In the genomic region with DNA sequence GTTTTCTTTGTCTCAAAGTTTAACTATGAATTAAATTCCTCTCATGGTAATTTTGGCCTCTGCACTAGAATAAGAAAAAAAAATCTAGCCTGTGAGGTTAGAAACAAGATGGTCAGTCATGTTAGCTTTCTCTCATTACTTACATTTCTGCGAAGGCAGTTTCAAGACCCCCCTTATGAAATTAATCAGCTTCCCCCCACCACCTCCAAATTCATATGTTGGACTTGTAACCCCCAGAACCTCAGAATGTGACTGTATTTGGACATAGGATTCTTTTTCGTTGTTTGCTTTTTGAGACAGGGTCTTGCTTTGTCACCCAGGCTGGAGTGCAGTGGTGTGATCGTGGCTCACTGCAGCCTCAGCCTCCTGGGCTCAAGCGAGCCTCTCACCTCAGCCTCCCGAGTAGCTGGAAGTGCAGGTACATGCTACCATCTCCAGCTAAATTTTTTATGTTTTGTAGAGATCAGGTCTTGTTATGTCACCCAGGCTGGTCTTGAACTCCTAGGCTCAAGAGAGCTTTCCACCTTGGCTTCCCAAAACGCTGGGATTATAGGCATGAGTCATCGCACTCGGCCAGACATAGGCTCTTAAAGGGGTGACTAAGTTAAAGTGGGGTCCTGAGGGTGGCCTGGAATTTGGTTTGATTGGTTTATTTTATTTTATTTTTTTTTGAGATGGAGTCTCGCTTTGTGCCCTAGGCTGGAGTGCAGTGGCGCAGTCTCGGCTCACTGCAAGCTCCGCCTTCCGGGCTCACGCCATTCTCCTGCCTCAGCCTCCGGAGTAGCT, we compare ENCODE assay signal across 2 cellular contexts.
TF ChIP-seq lines count a peak whose summit lies in the region.

No MANE protein-coding gene starts in this region.

TF ChIP-seq in HEK293, 187 proteins besides CTCF, POLR2A, EP300 and RAD21:
- peak; percentile 90 for TF ChIP-seq ZFP69B (tag by site-specific recombination; IDR thresholded peaks at IDR 0.05)
- no peak for TF ChIP-seq GLIS1 (tag by site-specific recombination; IDR thresholded peaks at IDR 0.05)
- TF ChIP-seq, protein P1, sequence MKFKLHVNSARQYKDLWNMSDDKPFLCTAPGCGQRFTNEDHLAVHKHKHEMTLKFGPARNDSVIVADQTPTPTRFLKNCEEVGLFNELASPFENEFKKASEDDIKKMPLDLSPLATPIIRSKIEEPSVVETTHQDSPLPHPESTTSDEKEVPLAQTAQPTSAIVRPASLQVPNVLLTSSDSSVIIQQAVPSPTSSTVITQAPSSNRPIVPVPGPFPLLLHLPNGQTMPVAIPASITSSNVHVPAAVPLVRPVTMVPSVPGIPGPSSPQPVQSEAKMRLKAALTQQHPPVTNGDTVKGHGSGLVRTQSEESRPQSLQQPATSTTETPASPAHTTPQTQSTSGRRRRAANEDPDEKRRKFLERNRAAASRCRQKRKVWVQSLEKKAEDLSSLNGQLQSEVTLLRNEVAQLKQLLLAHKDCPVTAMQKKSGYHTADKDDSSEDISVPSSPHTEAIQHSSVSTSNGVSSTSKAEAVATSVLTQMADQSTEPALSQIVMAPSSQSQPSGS (tag by site-specific recombination; IDR thresholded peaks at IDR 0.05; ENCODE audit: low read depth): no peak
- TF ChIP-seq, protein P2, sequence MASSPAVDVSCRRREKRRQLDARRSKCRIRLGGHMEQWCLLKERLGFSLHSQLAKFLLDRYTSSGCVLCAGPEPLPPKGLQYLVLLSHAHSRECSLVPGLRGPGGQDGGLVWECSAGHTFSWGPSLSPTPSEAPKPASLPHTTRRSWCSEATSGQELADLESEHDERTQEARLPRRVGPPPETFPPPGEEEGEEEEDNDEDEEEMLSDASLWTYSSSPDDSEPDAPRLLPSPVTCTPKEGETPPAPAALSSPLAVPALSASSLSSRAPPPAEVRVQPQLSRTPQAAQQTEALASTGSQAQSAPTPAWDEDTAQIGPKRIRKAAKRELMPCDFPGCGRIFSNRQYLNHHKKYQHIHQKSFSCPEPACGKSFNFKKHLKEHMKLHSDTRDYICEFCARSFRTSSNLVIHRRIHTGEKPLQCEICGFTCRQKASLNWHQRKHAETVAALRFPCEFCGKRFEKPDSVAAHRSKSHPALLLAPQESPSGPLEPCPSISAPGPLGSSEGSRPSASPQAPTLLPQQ (tag by site-specific recombination; IDR thresholded peaks at IDR 0.05): peak; percentile 88
- TF ChIP-seq, protein P3, sequence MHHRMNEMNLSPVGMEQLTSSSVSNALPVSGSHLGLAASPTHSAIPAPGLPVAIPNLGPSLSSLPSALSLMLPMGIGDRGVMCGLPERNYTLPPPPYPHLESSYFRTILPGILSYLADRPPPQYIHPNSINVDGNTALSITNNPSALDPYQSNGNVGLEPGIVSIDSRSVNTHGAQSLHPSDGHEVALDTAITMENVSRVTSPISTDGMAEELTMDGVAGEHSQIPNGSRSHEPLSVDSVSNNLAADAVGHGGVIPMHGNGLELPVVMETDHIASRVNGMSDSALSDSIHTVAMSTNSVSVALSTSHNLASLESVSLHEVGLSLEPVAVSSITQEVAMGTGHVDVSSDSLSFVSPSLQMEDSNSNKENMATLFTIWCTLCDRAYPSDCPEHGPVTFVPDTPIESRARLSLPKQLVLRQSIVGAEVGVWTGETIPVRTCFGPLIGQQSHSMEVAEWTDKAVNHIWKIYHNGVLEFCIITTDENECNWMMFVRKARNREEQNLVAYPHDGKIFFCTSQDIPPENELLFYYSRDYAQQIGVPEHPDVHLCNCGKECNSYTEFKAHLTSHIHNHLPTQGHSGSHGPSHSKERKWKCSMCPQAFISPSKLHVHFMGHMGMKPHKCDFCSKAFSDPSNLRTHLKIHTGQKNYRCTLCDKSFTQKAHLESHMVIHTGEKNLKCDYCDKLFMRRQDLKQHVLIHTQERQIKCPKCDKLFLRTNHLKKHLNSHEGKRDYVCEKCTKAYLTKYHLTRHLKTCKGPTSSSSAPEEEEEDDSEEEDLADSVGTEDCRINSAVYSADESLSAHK (tag by site-specific recombination; IDR thresholded peaks at IDR 0.05): peak; percentile 97
- 0 out of 2 replicates have a peak, but pooled peaks have one; percentile 34 for TF ChIP-seq ZNF394 (tag by site-specific recombination; IDR thresholded peaks at IDR 0.05; ENCODE audit: borderline replicate concordance)

TF ChIP-seq in K562, 482 proteins besides CTCF, POLR2A, EP300 and RAD21:
- TF ChIP-seq ZNF175 (CRISPR knock-in tag; IDR thresholded peaks at IDR 0.05; ENCODE audit: low read depth) (no peak), MXI1 (IDR thresholded peaks at IDR 0.05; ENCODE audit: low read depth, low read length) (no peak), JUND (IDR thresholded peaks at IDR 0.05; ENCODE audit: borderline replicate concordance, low read depth, low read length) (peak; percentile 34; the same call in 1 of the 2 replicates), JUND (tag; IDR thresholded peaks at IDR 0.05; ENCODE audit: borderline replicate concordance, low read depth, low read length) (no peak), MIER1 (IDR thresholded peaks at IDR 0.05; ENCODE audit: low read depth) (peak; percentile 90), OTX1 (CRISPR knock-in tag; IDR thresholded peaks at IDR 0.05) (no peak)
- TF ChIP-seq, protein P4, sequence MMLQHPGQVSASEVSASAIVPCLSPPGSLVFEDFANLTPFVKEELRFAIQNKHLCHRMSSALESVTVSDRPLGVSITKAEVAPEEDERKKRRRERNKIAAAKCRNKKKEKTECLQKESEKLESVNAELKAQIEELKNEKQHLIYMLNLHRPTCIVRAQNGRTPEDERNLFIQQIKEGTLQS (IDR thresholded peaks at IDR 0.05): peak; percentile 56; the same call in 1 of the 2 replicates
- TF ChIP-seq, protein P4 (CRISPR knock-in tag; conservative IDR thresholded peaks at IDR 0.05): no peak
- TF ChIP-seq, protein P5, sequence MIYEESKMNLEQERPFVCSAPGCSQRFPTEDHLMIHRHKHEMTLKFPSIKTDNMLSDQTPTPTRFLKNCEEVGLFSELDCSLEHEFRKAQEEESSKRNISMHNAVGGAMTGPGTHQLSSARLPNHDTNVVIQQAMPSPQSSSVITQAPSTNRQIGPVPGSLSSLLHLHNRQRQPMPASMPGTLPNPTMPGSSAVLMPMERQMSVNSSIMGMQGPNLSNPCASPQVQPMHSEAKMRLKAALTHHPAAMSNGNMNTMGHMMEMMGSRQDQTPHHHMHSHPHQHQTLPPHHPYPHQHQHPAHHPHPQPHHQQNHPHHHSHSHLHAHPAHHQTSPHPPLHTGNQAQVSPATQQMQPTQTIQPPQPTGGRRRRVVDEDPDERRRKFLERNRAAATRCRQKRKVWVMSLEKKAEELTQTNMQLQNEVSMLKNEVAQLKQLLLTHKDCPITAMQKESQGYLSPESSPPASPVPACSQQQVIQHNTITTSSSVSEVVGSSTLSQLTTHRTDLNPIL (CRISPR knock-in tag; IDR thresholded peaks at IDR 0.05): no peak
